ENCODE assay signal across 8 cellular contexts in the genomic region with DNA sequence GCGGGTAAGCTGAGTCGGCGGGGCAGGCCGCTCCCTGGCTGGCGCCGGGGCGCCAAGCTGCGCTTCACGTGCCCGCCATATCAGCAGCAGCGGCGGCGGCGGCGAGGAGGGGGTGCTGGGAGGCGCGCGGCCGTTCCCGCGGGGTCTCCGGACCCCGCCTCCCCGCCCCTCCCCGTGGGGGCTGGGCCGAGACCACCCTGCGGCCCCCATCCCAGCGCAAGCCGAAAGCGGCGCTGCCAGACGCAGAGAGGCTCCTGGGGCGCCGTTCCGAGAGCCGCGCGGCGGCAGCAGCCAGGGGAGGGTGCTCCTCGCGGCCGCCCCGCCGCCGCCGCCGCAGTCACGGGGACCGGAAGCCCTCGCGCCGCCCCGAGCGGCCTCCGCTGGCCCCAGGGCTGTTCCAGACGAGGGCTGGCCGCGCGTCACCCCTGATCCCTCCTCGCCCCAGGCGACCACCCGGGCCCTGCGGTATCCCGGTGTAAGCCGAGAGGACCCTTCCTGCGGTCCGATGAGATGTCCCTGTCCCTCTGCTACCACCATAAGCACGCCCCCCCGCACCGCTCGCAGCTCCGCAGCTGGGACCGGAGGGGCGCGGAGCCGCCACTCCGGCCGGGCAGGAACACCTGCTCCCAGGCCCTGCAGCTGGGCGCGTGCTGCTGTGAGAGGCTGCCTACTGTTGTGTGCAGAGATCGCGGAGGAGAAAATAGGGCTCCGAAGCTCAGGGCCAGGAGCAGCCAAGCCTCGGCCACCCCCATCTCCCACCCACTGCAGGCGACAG. TPM values are rescaled to one million over a fixed set of nuclear protein-coding genes. Genes with fewer than 3 reads are reported as not detected.
DNase-seq lines count a peak whose midpoint lies in the region; ATAC-seq, FAIRE-seq and TF ChIP-seq lines count a peak whose summit lies in the region.

No MANE protein-coding gene starts in this region.

- H3K27me3 ChIP-seq in CD4-positive, alpha-beta memory T cell (ENCODE audit: insufficient read depth, low read length), result no peaks in the 10 kb centered on the region
- no peaks in the 10 kb centered on the region for H3K27me3 ChIP-seq in body of pancreas
- peaks cover 5 to 48% (median 27%) of the 10 kb centered on the region in 5 donors for H3K27me3 ChIP-seq in subcutaneous abdominal adipose tissue (ENCODE audit: control insufficient read depth in 5 of 5, insufficient read depth in 4 of 5, low read length in 5 of 5)

- no peaks in the 10 kb centered on the region for H3K36me3 ChIP-seq in CD4-positive, alpha-beta memory T cell (ENCODE audit: insufficient read depth, low read length)
- H3K36me3 ChIP-seq in body of pancreas (replicated peaks in 1 of 2; ENCODE audit: insufficient read depth in 1 of 2, low read depth in 2 of 2), result no peaks in the 10 kb centered on the region
- H3K36me3 ChIP-seq in subcutaneous abdominal adipose tissue (ENCODE audit: control insufficient read depth in 5 of 5, insufficient read depth in 5 of 5, low read length in 5 of 5), result no peaks in the 10 kb centered on the region

- H3K9me3 ChIP-seq in CD4-positive, alpha-beta memory T cell (ENCODE audit: control insufficient read depth in 1 of 2, low read length in 2 of 2), result no peaks in the 10 kb centered on the region
- no peaks in the 10 kb centered on the region for H3K9me3 ChIP-seq in body of pancreas
- no peaks in the 10 kb centered on the region for H3K9me3 ChIP-seq in subcutaneous abdominal adipose tissue (ENCODE audit: control insufficient read depth in 5 of 5, low read length in 5 of 5)

- peaks cover 20% of the 10 kb centered on the region for H3K4me1 ChIP-seq in CD4-positive, alpha-beta memory T cell (ENCODE audit: insufficient read depth, low read length)
- peaks cover 41% of the 10 kb centered on the region for H3K4me1 ChIP-seq in body of pancreas
- peaks cover 0 to 45% (median 33%) of the 10 kb centered on the region in 5 donors for H3K4me1 ChIP-seq in subcutaneous abdominal adipose tissue (ENCODE audit: control insufficient read depth in 5 of 5, insufficient read depth in 5 of 5, low read length in 5 of 5)

- ATAC-seq in body of pancreas, result peak; percentile 21

- peak overlapping the region; percentile 44 for H3K27ac ChIP-seq in CD4-positive, alpha-beta memory T cell (ENCODE audit: low read depth, low read length)
- H3K27ac ChIP-seq in body of pancreas, result peak overlapping the region; percentile 88 to 98 (median 94)
- peak overlapping the region; percentile 37 for H3K27ac ChIP-seq in subcutaneous abdominal adipose tissue (ENCODE audit: low read depth, low read length)

- peak; percentile 62 for FAIRE-seq in GM19239 (lab: Jason Lieb, UNC)

- H3K36me3 Mint-ChIP-seq in CD4-positive, alpha-beta memory T cell, result peaks cover 0 to 1% of the 10 kb centered on the region in 2 donors

- H3K27ac Mint-ChIP-seq in CD4-positive, alpha-beta memory T cell, result peak overlapping the region in 4 of 7 donors; percentile 19 to 86 (median 76)

- CTCF ChIA-PET in CD4-positive, alpha-beta memory T cell (lab: Charles Lee; ENCODE audit: partially characterized antibody), result interaction anchor here (0.7 to 0.9 kb wide), 2 partner anchors 47 to 60 kb away, joined by 3 read pairs; no protein-coding TSS in a partner anchor

- 0% methylated on average over 21 of the region's 85 CpGs; no CpG with 5 or more reads in 1 of the 2 donors for WGBS in body of pancreas, 2 donors

- POLR2A ChIA-PET in CD4-positive, alpha-beta memory T cell (lab: Charles Lee; ENCODE audit: partially characterized antibody), result interaction anchor here (0.6 to 14.3 kb wide), 12 partner anchors 8 to 610 kb away, joined by 3 to 323 read pairs (median 4); partner anchors contain the start of gene BCOR

- intact Hi-C loops in CD4-positive, alpha-beta memory T cell (cut with micrococcal nuclease), result loop anchor here (5.0 kb wide), 2 partner anchors 93 to 248 kb away; no protein-coding TSS in a partner anchor
- intact Hi-C loops in body of pancreas (cut with DNase I), result no loop called here

- peak overlapping the region; percentile 71 to 92 (median 84) for H3K4me3 Mint-ChIP-seq in CD4-positive, alpha-beta memory T cell

- H3K4me3 ChIP-seq in CD4-positive, alpha-beta memory T cell (ENCODE audit: low read length in 2 of 2), result peak overlapping the region in 1 of 2 donors; percentile 51
- peak overlapping the region in 1 of 2 donors; percentile 3 for H3K4me3 ChIP-seq in body of pancreas
- peak overlapping the region in 4 of 5 donors; percentile 50 to 67 (median 58) for H3K4me3 ChIP-seq in subcutaneous abdominal adipose tissue (ENCODE audit: low read depth in 1 of 5, low read length in 5 of 5)

- H3K9me3 Mint-ChIP-seq in CD4-positive, alpha-beta memory T cell, result peaks cover 0 to 6% (median 0%) of the 10 kb centered on the region in 8 donors

- TF ChIP-seq POLR2A in body of pancreas (IDR thresholded peaks at IDR 0.05), result peak in 2 of 3 donors; percentile 33 to 38

- H3K4me1 Mint-ChIP-seq in CD4-positive, alpha-beta memory T cell, result peaks cover 3 to 19% (median 9%) of the 10 kb centered on the region in 4 donors

- DNase-seq in CD4-positive, alpha-beta memory T cell, result peak in 1 of 5 donors; percentile 49
- no peak for DNase-seq in GM19239 (ENCODE audit: insufficient read length, low spot score)
- DNase-seq in NCI-H69 (lab: John Stamatoyannopoulos, UW), result peak; percentile 71
- DNase-seq in body of pancreas, result peak; percentile 42 to 55 (median 46)
- DNase-seq in left kidney (ENCODE audit: low read depth, low spot score), result peak; percentile 72
- no peak for DNase-seq in SW 1271 (lab: John Stamatoyannopoulos, UW)
- DNase-seq in NCI-H2196 treated with DMSO at 0.1 percent for 48 hours (lab: John Stamatoyannopoulos, UW; ENCODE audit: unreplicated experiment), result no peak

- TF ChIP-seq CTCF in body of pancreas (IDR thresholded peaks at IDR 0.05), result no peak

- peak overlapping the region in 3 of 5 donors; percentile 51 to 73 (median 62) for H3K9ac ChIP-seq in subcutaneous abdominal adipose tissue (ENCODE audit: low read length in 5 of 5)

- H3K27me3 Mint-ChIP-seq in CD4-positive, alpha-beta memory T cell, result no peaks in the 10 kb centered on the region

RNA-seq across cellular contexts. Expression of gene BCOR, which starts 7.4 kb away (rescaled TPM):
- 10 to 100 TPM; 47.1 to 48.7 TPM for total RNA-seq in CD4-positive, alpha-beta memory T cell
- 1 to 10 TPM; 1.9 to 7.0 TPM for polyA plus RNA-seq in CD4-positive, alpha-beta memory T cell
- 10 to 100 TPM; 13.2 to 23.6 TPM for total RNA-seq in body of pancreas

Comparison
In these comparisons a context has a peak if more than half of its experiments do, and no peak if none do; other contexts are left out.
1. DNase-seq: peak in NCI-H69 (single experiment), body of pancreas (4 of 4) and left kidney (single experiment); none in GM19239 (single experiment), SW 1271 (0 of 2) and NCI-H2196 treated with DMSO at 0.1 percent for 48 hours (single experiment).
2. H3K27ac ChIP-seq: peak in every context shown above with its lines; median percentile 94 in body of pancreas; 44 in CD4-positive, alpha-beta memory T cell; 37 in subcutaneous abdominal adipose tissue.